ENCODE assay signal across 8 cellular contexts in the genomic region with DNA sequence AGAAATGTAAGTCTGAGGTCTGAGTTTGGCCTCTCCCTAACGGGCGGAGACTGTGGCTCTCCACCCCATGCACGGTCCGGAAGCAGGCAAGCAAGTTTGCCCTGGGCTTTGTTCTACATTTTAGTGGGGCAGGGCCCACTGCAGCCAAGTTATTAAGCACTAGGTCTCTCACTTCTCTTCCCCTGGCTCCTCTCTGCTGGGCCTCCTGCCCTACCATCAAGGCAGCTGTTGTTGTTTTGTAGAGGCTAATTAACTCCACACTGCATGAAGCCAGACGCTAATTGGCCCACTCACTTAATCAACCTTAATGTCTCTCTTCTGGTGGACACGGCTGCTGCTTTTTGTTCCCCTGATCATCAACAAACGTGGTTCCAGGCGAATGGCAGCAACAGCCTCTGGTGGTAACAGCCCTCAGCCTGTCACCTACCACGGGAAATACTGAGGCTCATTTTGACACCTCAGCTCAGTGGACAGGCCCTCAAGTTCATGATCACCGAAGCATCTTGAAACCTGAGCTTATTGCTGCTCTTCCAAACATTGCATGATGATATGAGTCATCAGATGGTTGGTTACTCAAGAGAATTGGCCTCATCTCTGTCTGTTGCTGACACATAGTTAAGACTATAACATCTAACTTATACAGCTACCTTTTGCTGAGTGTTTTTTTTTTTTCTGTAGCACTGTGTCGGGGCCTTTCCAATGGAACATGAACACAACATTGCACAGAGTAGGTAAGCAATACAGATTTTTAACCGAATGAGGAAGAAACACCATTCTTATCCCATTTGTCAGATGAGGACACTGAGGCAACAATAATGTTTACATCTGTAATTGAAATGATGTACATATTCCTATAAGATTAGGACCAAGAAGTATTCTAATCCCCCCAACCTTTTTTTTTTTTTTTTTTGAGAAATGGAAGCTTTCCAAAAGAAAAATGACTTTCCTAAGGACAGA. TPM values are rescaled to one million over a fixed set of nuclear protein-coding genes. Genes with fewer than 3 reads are reported as not detected.
DNase-seq lines count a peak whose midpoint lies in the region; ATAC-seq, FAIRE-seq and TF ChIP-seq lines count a peak whose summit lies in the region.

No MANE protein-coding gene starts in this region.

- DNase-seq in CD4-positive, CD25-positive, alpha-beta regulatory T cell = no peak
- peak; percentile 98 for DNase-seq in NCI-H446 treated with DMSO at 0.1 percent for 48 hours (lab: John Stamatoyannopoulos, UW)
- DNase-seq in endothelial cell of umbilical vein (ENCODE audit: low read depth, low spot score) = no peak
- no peak for DNase-seq in smooth muscle cell (lab: John Stamatoyannopoulos, UW; ENCODE audit: unreplicated experiment)
- no peak for DNase-seq in HuH-7 (ENCODE audit: low spot score)
- DNase-seq in cerebellar cortex (ENCODE audit: low spot score) = no peak

- no peak overlapping the region for H3K27ac ChIP-seq in CD4-positive, CD25-positive, alpha-beta regulatory T cell (ENCODE audit: insufficient read depth, low read length, poor library complexity, severe bottlenecking)
- no peak overlapping the region for H3K27ac ChIP-seq in endothelial cell of umbilical vein (ENCODE audit: insufficient read depth, low read depth, low read length)
- peak overlapping the region; percentile 26 for H3K27ac ChIP-seq in smooth muscle cell (ENCODE audit: low read depth)

- no peak for FAIRE-seq in endothelial cell of umbilical vein (lab: Jason Lieb, UNC)

- H2AFZ ChIP-seq in endothelial cell of umbilical vein (ENCODE audit: low read depth, low read length) (no peak overlapping the region), smooth muscle cell (ENCODE audit: low read depth) (no peak overlapping the region)

- H3K27me3 Mint-ChIP-seq in CD4-positive, CD25-positive, alpha-beta regulatory T cell = peaks cover 7% of the 10 kb centered on the region

- H3K36me3 ChIP-seq in CD4-positive, CD25-positive, alpha-beta regulatory T cell (ENCODE audit: control insufficient read depth, insufficient read depth, low read length) = no peaks in the 10 kb centered on the region
- no peaks in the 10 kb centered on the region for H3K36me3 ChIP-seq in endothelial cell of umbilical vein (ENCODE audit: control insufficient read depth in 2 of 2, extremely low read depth in 1 of 2, insufficient read depth in 2 of 2, low read length in 2 of 2)
- no peaks in the 10 kb centered on the region for H3K36me3 ChIP-seq in smooth muscle cell (ENCODE audit: low read depth)

- H3F3A ChIP-seq in smooth muscle cell (ENCODE audit: low read depth) = no peaks in the 10 kb centered on the region

- H3K4me1 Mint-ChIP-seq in CD4-positive, CD25-positive, alpha-beta regulatory T cell = no peaks in the 10 kb centered on the region

- H3K4me3 Mint-ChIP-seq in CD4-positive, CD25-positive, alpha-beta regulatory T cell = no peak overlapping the region

- peaks cover 3% of the 10 kb centered on the region for H3K36me3 Mint-ChIP-seq in CD4-positive, CD25-positive, alpha-beta regulatory T cell

- H3K9ac ChIP-seq in endothelial cell of umbilical vein (replicated peaks; ENCODE audit: extremely low read depth, insufficient read depth, low read length) (no peak overlapping the region), smooth muscle cell (ENCODE audit: low read depth) (no peak overlapping the region)

- H3K79me2 ChIP-seq in endothelial cell of umbilical vein (ENCODE audit: control insufficient read depth, insufficient read depth, low read length) = no peaks in the 10 kb centered on the region
- H3K79me2 ChIP-seq in smooth muscle cell (ENCODE audit: low read depth) = no peaks in the 10 kb centered on the region

- H3K9me1 ChIP-seq in endothelial cell of umbilical vein (replicated peaks; ENCODE audit: control insufficient read depth, extremely low read depth, insufficient read depth, low read length) = no peaks in the 10 kb centered on the region

- peaks cover 3% of the 10 kb centered on the region for H3K27me3 ChIP-seq in CD4-positive, CD25-positive, alpha-beta regulatory T cell (ENCODE audit: control insufficient read depth, insufficient read depth, low read length)
- peaks cover 7 to 9% of the 10 kb centered on the region in 2 experiments for H3K27me3 ChIP-seq in endothelial cell of umbilical vein (ENCODE audit: control insufficient read depth in 2 of 2, insufficient read depth in 2 of 2, low read length in 2 of 2)
- no peaks in the 10 kb centered on the region for H3K27me3 ChIP-seq in smooth muscle cell (ENCODE audit: low read depth)

- H3K4me1 ChIP-seq in CD4-positive, CD25-positive, alpha-beta regulatory T cell (ENCODE audit: control insufficient read depth, insufficient read depth, low read length, poor library complexity, severe bottlenecking) = no peaks in the 10 kb centered on the region
- H3K4me1 ChIP-seq in endothelial cell of umbilical vein (ENCODE audit: control insufficient read depth, extremely low read depth, insufficient read depth, low read length) (no peaks in the 10 kb centered on the region), smooth muscle cell (ENCODE audit: low read depth) (peaks cover under 1% of the 10 kb centered on the region)

- H3K4me3 ChIP-seq in CD4-positive, CD25-positive, alpha-beta regulatory T cell (ENCODE audit: low read depth, low read length) = no peak overlapping the region
- H3K4me3 ChIP-seq in endothelial cell of umbilical vein (replicated peaks in 1 of 3; ENCODE audit: insufficient read depth in 1 of 3, low read depth in 1 of 3, low read length in 3 of 3) (no peak overlapping the region), smooth muscle cell (no peak overlapping the region)

- no peaks in the 10 kb centered on the region for H4K20me1 ChIP-seq in endothelial cell of umbilical vein (replicated peaks; ENCODE audit: control insufficient read depth, extremely low read depth, insufficient read depth, low read length)
- no peaks in the 10 kb centered on the region for H4K20me1 ChIP-seq in smooth muscle cell (ENCODE audit: low read depth)

- H3K4me2 ChIP-seq in endothelial cell of umbilical vein (ENCODE audit: insufficient read depth, low read length) (no peak overlapping the region), smooth muscle cell (peak overlapping the region; percentile 40)

- BruUV-seq in endothelial cell of umbilical vein (replicated peaks; lab: Mats Ljungman, UMichigan) = no TSS peak

- TF ChIP-seq POLR2A in endothelial cell of umbilical vein (IDR thresholded peaks at IDR 0.05; ENCODE audit: low read depth, low read length) = no peak

- ATAC-seq in CD4-positive, CD25-positive, alpha-beta regulatory T cell (ENCODE audit: low read depth in 2 of 2) = peak; percentile 34
- peak; percentile 92 for ATAC-seq in GM19035 (IDR thresholded peaks at IDR 0.05; ENCODE audit: unreplicated experiment)
- peak; percentile 77 for ATAC-seq in HG03097 (IDR thresholded peaks at IDR 0.05; ENCODE audit: low FRiP score, unreplicated experiment)

- dilution Hi-C loops in endothelial cell of umbilical vein (cut with MboI; ENCODE audit: extremely low pct_ligation_motif_present, low sequenced_read_pairs) = no loop called here

- POLR2A ChIA-PET in endothelial cell of umbilical vein (lab: Charles Lee) = no interaction called here

- TF ChIP-seq CTCF in endothelial cell of umbilical vein (IDR thresholded peaks at IDR 0.05; ENCODE audit: extremely low read depth in 1 of 2, insufficient read depth in 1 of 2, low read depth in 1 of 2, low read length in 2 of 2) = no peak
- no peak for TF ChIP-seq CTCF in smooth muscle cell (IDR thresholded peaks at IDR 0.05; ENCODE audit: borderline replicate concordance, insufficient read depth, poor library complexity, severe bottlenecking)

- peaks cover 0 to 9% (median 0%) of the 10 kb centered on the region in 7 donors for H3K9me3 Mint-ChIP-seq in CD4-positive, CD25-positive, alpha-beta regulatory T cell

- WGBS in smooth muscle cell (ENCODE audit: low lambda C conversion rate) = 47% methylated on average over 12 of the region's 12 CpGs

- intact Hi-C loops in endothelial cell of umbilical vein (cut with micrococcal nuclease) = no loop called here

- peaks cover 0 to 4% of the 10 kb centered on the region in 2 experiments for H3K9me3 ChIP-seq in CD4-positive, CD25-positive, alpha-beta regulatory T cell (ENCODE audit: control insufficient read depth in 2 of 2, low read length in 2 of 2)
- H3K9me3 ChIP-seq in endothelial cell of umbilical vein (replicated peaks; ENCODE audit: control insufficient read depth, insufficient read depth, low read length) = no peaks in the 10 kb centered on the region
- no peaks in the 10 kb centered on the region for H3K9me3 ChIP-seq in smooth muscle cell (replicated peaks; ENCODE audit: low read depth)

- CTCF ChIA-PET in endothelial cell of umbilical vein (lab: Charles Lee) = interaction anchor here (0.7 kb wide), 1 partner anchor 11 kb away, joined by 3 read pairs; no protein-coding TSS in a partner anchor

- peak overlapping the region in 1 of 3 donors; percentile 6 for H3K27ac Mint-ChIP-seq in CD4-positive, CD25-positive, alpha-beta regulatory T cell

TF ChIP-seq in endothelial cell of umbilical vein, 7 proteins besides CTCF, POLR2A, EP300 and RAD21:
- peak; percentile 39 for TF ChIP-seq JUN (IDR thresholded peaks at IDR 0.05; ENCODE audit: borderline replicate concordance, insufficient read depth, insufficient read length, low read depth)
- TF ChIP-seq POLR2AphosphoS5 (IDR thresholded peaks at IDR 0.05; ENCODE audit: insufficient read depth, low read depth, low read length) = no peak

RNA-seq across cellular contexts. Expression of a gene that starts 20.8 kb away (rescaled TPM):
- 1.9 TPM for total RNA-seq in CD4-positive, CD25-positive, alpha-beta regulatory T cell
- polyA plus RNA-seq in CD4-positive, CD25-positive, alpha-beta regulatory T cell = under 1 TPM in 1 of 4 donors, not detected in 3; 0.13 TPM
- total RNA-seq in endothelial cell of umbilical vein (62.4 and 66.8 TPM in 2 replicates), smooth muscle cell (1.8 and 2.7 TPM in 2 replicates)
- polyA plus RNA-seq in endothelial cell of umbilical vein (44.6 and 60.4 TPM in 2 replicates), smooth muscle cell (3.8 and 5.8 TPM in 2 replicates)
- polyA plus RNA-seq in endothelial cell of umbilical vein (2011; cell fraction: cytosol; rRNA removed) = 48.2 and 48.3 TPM in 2 replicates
- polyA plus RNA-seq in endothelial cell of umbilical vein (2011; cell fraction: nucleus; rRNA removed) = 49.5 and 75.6 TPM in 2 replicates
- 24.0 and 24.3 TPM in 2 replicates for polyA plus RNA-seq in endothelial cell of umbilical vein (2012)
- polyA minus RNA-seq in endothelial cell of umbilical vein = 33.5 and 46.5 TPM in 2 replicates
- polyA minus RNA-seq in endothelial cell of umbilical vein (2011; cell fraction: cytosol; rRNA and poly(A)+ RNA removed) = not detected
- polyA minus RNA-seq in endothelial cell of umbilical vein (2011; cell fraction: nucleus; rRNA and poly(A)+ RNA removed) = 36.7 and 37.0 TPM in 2 replicates

Comparison
In these comparisons a context has a peak if more than half of its experiments do, and no peak if none do; other contexts are left out.
1. ATAC-seq: peak in every context shown above with its lines; median percentile 92 in GM19035; 77 in HG03097; 34 in CD4-positive, CD25-positive, alpha-beta regulatory T cell.
2. RNA of a gene that starts 20.8 kb away (total RNA-seq): 62.4 to 66.8 TPM in endothelial cell of umbilical vein; 1.8 to 2.7 TPM in smooth muscle cell and 1.9 TPM in CD4-positive, CD25-positive, alpha-beta regulatory T cell (single experiment); every median in the first group is over 10 times any median in the second.